ENCODE assay signal across 1 cellular context in the genomic region with DNA sequence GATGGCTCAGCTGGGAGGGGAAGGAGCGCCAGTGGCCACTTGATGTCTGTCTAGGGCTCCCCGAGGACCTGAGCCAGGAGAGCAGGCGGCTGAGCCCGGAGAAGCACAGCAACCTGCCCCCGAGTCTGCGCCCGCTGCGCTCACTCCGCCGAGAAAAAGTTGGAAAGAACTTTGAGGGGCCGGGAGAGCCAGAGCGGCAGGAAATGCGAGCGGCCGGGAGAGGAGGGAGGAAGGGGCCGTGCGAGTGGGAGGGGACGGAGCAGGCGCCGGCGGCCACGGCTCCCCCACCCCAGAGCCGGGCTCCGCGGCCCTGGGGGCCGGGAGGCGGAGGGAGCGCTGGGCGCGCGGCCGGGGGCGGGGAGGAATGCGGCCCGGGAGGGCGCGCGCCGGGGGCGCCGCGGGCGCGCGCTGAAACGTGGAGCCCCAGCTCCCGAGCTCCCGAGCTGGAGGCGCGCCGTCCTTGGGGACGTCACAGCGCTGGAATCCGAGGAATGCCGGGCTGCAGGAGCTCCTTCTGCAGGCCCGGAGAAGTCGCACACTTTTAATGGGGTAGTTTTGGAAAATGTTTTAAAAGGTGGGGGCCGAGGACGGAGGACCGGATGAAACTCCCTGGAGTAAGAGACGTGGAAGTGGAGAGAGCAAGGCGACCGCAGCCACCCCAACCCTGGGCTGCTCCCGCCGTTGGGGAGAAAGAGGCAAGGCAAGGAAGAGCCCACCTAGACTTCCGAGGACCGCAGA.
TF ChIP-seq lines count a peak whose summit lies in the region.

A gene (minus strand): TSS at position 167 of the 738 bp plus-strand sequence. CDS start 86,799 bp downstream, outside the sequence.

TF ChIP-seq in HepG2, 621 proteins besides CTCF, POLR2A, EP300 and RAD21 (continued from another document and continues in another):
- no peak for TF ChIP-seq CCAR2 (optimal IDR thresholded peaks at IDR 0.05; ENCODE audit: low read depth, low read length)
- TF ChIP-seq, protein P1, sequence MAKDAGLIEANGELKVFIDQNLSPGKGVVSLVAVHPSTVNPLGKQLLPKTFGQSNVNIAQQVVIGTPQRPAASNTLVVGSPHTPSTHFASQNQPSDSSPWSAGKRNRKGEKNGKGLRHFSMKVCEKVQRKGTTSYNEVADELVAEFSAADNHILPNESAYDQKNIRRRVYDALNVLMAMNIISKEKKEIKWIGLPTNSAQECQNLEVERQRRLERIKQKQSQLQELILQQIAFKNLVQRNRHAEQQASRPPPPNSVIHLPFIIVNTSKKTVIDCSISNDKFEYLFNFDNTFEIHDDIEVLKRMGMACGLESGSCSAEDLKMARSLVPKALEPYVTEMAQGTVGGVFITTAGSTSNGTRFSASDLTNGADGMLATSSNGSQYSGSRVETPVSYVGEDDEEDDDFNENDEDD (CRISPR knock-in tag; IDR thresholded peaks at IDR 0.05; ENCODE audit: borderline replicate concordance), result no peak; the same call in 1 of the 2 replicates
- TF ChIP-seq PITX1 (CRISPR knock-in tag; IDR thresholded peaks at IDR 0.05), result no peak
- peak; percentile 61; the same call in 1 of the 2 replicates for TF ChIP-seq ZNF768 (CRISPR knock-in tag; IDR thresholded peaks at IDR 0.05)
- TF ChIP-seq ZNF335 (CRISPR knock-in tag; IDR thresholded peaks at IDR 0.05), result no peak
- TF ChIP-seq MTF1 (CRISPR knock-in tag; IDR thresholded peaks at IDR 0.05), result no peak
- TF ChIP-seq, protein P2, sequence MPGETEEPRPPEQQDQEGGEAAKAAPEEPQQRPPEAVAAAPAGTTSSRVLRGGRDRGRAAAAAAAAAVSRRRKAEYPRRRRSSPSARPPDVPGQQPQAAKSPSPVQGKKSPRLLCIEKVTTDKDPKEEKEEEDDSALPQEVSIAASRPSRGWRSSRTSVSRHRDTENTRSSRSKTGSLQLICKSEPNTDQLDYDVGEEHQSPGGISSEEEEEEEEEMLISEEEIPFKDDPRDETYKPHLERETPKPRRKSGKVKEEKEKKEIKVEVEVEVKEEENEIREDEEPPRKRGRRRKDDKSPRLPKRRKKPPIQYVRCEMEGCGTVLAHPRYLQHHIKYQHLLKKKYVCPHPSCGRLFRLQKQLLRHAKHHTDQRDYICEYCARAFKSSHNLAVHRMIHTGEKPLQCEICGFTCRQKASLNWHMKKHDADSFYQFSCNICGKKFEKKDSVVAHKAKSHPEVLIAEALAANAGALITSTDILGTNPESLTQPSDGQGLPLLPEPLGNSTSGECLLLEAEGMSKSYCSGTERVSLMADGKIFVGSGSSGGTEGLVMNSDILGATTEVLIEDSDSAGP (CRISPR knock-in tag; IDR thresholded peaks at IDR 0.05; ENCODE audit: borderline replicate concordance), result no peak; the same call in 1 of the 2 replicates
- TF ChIP-seq ZZZ3 (CRISPR knock-in tag; IDR thresholded peaks at IDR 0.05; ENCODE audit: borderline replicate concordance), result no peak
- TF ChIP-seq, protein P3, sequence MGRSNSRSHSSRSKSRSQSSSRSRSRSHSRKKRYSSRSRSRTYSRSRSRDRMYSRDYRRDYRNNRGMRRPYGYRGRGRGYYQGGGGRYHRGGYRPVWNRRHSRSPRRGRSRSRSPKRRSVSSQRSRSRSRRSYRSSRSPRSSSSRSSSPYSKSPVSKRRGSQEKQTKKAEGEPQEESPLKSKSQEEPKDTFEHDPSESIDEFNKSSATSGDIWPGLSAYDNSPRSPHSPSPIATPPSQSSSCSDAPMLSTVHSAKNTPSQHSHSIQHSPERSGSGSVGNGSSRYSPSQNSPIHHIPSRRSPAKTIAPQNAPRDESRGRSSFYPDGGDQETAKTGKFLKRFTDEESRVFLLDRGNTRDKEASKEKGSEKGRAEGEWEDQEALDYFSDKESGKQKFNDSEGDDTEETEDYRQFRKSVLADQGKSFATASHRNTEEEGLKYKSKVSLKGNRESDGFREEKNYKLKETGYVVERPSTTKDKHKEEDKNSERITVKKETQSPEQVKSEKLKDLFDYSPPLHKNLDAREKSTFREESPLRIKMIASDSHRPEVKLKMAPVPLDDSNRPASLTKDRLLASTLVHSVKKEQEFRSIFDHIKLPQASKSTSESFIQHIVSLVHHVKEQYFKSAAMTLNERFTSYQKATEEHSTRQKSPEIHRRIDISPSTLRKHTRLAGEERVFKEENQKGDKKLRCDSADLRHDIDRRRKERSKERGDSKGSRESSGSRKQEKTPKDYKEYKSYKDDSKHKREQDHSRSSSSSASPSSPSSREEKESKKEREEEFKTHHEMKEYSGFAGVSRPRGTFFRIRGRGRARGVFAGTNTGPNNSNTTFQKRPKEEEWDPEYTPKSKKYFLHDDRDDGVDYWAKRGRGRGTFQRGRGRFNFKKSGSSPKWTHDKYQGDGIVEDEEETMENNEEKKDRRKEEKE (IDR thresholded peaks at IDR 0.05), result no peak
- TF ChIP-seq PRPF4 (IDR thresholded peaks at IDR 0.05; ENCODE audit: low read depth, low read length, poor library complexity, severe bottlenecking), result no peak
- TF ChIP-seq ATRX (CRISPR knock-in tag; IDR thresholded peaks at IDR 0.05; ENCODE audit: borderline replicate concordance), result no peak
- TF ChIP-seq FOSL1 (CRISPR knock-in tag; IDR thresholded peaks at IDR 0.05; ENCODE audit: borderline replicate concordance), result no peak
- no peak; the same call in 1 of the 2 replicates for TF ChIP-seq ZNF546 (CRISPR knock-in tag; conservative IDR thresholded peaks at IDR 0.05)
- TF ChIP-seq HNF4G (IDR thresholded peaks at IDR 0.05; ENCODE audit: borderline replicate concordance, low read depth, low read length), result no peak
- TF ChIP-seq HNF4G (CRISPR knock-in tag; IDR thresholded peaks at IDR 0.05; ENCODE audit: borderline replicate concordance, low read depth), result no peak
- TF ChIP-seq, protein P4, sequence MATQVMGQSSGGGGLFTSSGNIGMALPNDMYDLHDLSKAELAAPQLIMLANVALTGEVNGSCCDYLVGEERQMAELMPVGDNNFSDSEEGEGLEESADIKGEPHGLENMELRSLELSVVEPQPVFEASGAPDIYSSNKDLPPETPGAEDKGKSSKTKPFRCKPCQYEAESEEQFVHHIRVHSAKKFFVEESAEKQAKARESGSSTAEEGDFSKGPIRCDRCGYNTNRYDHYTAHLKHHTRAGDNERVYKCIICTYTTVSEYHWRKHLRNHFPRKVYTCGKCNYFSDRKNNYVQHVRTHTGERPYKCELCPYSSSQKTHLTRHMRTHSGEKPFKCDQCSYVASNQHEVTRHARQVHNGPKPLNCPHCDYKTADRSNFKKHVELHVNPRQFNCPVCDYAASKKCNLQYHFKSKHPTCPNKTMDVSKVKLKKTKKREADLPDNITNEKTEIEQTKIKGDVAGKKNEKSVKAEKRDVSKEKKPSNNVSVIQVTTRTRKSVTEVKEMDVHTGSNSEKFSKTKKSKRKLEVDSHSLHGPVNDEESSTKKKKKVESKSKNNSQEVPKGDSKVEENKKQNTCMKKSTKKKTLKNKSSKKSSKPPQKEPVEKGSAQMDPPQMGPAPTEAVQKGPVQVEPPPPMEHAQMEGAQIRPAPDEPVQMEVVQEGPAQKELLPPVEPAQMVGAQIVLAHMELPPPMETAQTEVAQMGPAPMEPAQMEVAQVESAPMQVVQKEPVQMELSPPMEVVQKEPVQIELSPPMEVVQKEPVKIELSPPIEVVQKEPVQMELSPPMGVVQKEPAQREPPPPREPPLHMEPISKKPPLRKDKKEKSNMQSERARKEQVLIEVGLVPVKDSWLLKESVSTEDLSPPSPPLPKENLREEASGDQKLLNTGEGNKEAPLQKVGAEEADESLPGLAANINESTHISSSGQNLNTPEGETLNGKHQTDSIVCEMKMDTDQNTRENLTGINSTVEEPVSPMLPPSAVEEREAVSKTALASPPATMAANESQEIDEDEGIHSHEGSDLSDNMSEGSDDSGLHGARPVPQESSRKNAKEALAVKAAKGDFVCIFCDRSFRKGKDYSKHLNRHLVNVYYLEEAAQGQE (IDR thresholded peaks at IDR 0.05; ENCODE audit: borderline replicate concordance in 1 of 2, low read depth in 1 of 2, low read length in 2 of 2), result no peak
- TF ChIP-seq ZNF232 (CRISPR knock-in tag; IDR thresholded peaks at IDR 0.05; ENCODE audit: borderline replicate concordance), result no peak; the same call in 1 of the 2 replicates
- TF ChIP-seq ZNF143 (CRISPR knock-in tag; IDR thresholded peaks at IDR 0.05), result no peak
- TF ChIP-seq, protein P5, sequence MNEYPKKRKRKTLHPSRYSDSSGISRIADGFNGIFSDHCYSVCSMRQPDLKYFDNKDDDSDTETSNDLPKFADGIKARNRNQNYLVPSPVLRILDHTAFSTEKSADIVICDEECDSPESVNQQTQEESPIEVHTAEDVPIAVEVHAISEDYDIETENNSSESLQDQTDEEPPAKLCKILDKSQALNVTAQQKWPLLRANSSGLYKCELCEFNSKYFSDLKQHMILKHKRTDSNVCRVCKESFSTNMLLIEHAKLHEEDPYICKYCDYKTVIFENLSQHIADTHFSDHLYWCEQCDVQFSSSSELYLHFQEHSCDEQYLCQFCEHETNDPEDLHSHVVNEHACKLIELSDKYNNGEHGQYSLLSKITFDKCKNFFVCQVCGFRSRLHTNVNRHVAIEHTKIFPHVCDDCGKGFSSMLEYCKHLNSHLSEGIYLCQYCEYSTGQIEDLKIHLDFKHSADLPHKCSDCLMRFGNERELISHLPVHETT (CRISPR knock-in tag; conservative IDR thresholded peaks at IDR 0.05), result no peak
- TF ChIP-seq ZNF367 (CRISPR knock-in tag; IDR thresholded peaks at IDR 0.05; ENCODE audit: borderline replicate concordance), result no peak
- TF ChIP-seq ZNF34 (CRISPR knock-in tag; IDR thresholded peaks at IDR 0.05; ENCODE audit: borderline replicate concordance), result no peak
- TF ChIP-seq ZNF350 (CRISPR knock-in tag; IDR thresholded peaks at IDR 0.05; ENCODE audit: borderline replicate concordance, low read depth), result no peak
- TF ChIP-seq, protein P6, sequence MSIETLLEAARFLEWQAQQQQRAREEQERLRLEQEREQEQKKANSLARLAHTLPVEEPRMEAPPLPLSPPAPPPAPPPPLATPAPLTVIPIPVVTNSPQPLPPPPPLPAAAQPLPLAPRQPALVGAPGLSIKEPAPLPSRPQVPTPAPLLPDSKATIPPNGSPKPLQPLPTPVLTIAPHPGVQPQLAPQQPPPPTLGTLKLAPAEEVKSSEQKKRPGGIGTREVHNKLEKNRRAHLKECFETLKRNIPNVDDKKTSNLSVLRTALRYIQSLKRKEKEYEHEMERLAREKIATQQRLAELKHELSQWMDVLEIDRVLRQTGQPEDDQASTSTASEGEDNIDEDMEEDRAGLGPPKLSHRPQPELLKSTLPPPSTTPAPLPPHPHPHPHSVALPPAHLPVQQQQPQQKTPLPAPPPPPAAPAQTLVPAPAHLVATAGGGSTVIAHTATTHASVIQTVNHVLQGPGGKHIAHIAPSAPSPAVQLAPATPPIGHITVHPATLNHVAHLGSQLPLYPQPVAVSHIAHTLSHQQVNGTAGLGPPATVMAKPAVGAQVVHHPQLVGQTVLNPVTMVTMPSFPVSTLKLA (IDR thresholded peaks at IDR 0.05), result no peak
- TF ChIP-seq, protein P7, sequence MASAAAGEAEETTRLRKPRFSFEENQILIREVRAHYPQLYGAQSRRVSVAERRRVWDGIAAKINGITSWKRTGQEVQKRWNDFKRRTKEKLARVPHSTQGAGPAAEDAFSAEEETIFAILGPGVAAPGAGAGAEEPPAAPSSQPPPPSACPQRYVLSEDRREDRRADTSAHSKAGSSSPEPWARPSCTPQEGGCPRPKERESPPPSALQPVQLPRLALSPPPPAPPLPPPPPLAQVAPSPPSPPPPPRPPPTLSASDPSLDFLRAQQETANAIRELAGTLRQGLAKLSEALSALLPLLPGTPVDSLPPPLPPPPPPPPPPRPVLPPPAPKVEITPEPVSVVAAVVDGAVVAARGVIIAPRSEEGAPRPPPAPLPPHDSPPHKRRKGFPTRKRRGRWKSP (CRISPR knock-in tag; IDR thresholded peaks at IDR 0.05), result no peak; the same call in none of the 2 replicates
- TF ChIP-seq ZKSCAN8 (CRISPR knock-in tag; IDR thresholded peaks at IDR 0.05; ENCODE audit: borderline replicate concordance), result no peak
- no peak for TF ChIP-seq ZNF724P (CRISPR knock-in tag; IDR thresholded peaks at IDR 0.05; ENCODE audit: borderline replicate concordance)
- TF ChIP-seq ZNF788 (CRISPR knock-in tag; IDR thresholded peaks at IDR 0.05; ENCODE audit: borderline replicate concordance), result no peak
- no peak for TF ChIP-seq ATF1 (CRISPR knock-in tag; IDR thresholded peaks at IDR 0.05)
- TF ChIP-seq SIX4 (CRISPR knock-in tag; IDR thresholded peaks at IDR 0.05), result no peak
- TF ChIP-seq ZNF136 (CRISPR knock-in tag; IDR thresholded peaks at IDR 0.05; ENCODE audit: low read depth), result no peak
- no peak for TF ChIP-seq TSC22D2 (CRISPR knock-in tag; IDR thresholded peaks at IDR 0.05; ENCODE audit: borderline replicate concordance)
- TF ChIP-seq SKI (IDR thresholded peaks at IDR 0.05; ENCODE audit: partially characterized antibody), result peak; percentile 36
- TF ChIP-seq KLF12 (CRISPR knock-in tag; IDR thresholded peaks at IDR 0.05; ENCODE audit: borderline replicate concordance), result no peak
- TF ChIP-seq ZBTB7B (CRISPR knock-in tag; IDR thresholded peaks at IDR 0.05), result no peak; the same call in 1 of the 2 replicates
- TF ChIP-seq SMAD3 (CRISPR knock-in tag; IDR thresholded peaks at IDR 0.05), result no peak
- TF ChIP-seq, protein P8, sequence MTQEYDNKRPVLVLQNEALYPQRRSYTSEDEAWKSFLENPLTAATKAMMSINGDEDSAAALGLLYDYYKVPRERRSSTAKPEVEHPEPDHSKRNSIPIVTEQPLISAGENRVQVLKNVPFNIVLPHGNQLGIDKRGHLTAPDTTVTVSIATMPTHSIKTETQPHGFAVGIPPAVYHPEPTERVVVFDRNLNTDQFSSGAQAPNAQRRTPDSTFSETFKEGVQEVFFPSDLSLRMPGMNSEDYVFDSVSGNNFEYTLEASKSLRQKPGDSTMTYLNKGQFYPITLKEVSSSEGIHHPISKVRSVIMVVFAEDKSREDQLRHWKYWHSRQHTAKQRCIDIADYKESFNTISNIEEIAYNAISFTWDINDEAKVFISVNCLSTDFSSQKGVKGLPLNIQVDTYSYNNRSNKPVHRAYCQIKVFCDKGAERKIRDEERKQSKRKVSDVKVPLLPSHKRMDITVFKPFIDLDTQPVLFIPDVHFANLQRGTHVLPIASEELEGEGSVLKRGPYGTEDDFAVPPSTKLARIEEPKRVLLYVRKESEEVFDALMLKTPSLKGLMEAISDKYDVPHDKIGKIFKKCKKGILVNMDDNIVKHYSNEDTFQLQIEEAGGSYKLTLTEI (CRISPR knock-in tag; conservative IDR thresholded peaks at IDR 0.05), result no peak
- TF ChIP-seq, protein P9, sequence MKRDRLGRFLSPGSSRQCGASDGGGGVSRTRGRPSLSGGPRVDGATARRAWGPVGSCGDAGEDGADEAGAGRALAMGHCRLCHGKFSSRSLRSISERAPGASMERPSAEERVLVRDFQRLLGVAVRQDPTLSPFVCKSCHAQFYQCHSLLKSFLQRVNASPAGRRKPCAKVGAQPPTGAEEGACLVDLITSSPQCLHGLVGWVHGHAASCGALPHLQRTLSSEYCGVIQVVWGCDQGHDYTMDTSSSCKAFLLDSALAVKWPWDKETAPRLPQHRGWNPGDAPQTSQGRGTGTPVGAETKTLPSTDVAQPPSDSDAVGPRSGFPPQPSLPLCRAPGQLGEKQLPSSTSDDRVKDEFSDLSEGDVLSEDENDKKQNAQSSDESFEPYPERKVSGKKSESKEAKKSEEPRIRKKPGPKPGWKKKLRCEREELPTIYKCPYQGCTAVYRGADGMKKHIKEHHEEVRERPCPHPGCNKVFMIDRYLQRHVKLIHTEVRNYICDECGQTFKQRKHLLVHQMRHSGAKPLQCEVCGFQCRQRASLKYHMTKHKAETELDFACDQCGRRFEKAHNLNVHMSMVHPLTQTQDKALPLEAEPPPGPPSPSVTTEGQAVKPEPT (CRISPR knock-in tag; IDR thresholded peaks at IDR 0.05; ENCODE audit: low read depth), result no peak
